Comparison of ENCODE assay signal across 8 cellular contexts in the genomic region with DNA sequence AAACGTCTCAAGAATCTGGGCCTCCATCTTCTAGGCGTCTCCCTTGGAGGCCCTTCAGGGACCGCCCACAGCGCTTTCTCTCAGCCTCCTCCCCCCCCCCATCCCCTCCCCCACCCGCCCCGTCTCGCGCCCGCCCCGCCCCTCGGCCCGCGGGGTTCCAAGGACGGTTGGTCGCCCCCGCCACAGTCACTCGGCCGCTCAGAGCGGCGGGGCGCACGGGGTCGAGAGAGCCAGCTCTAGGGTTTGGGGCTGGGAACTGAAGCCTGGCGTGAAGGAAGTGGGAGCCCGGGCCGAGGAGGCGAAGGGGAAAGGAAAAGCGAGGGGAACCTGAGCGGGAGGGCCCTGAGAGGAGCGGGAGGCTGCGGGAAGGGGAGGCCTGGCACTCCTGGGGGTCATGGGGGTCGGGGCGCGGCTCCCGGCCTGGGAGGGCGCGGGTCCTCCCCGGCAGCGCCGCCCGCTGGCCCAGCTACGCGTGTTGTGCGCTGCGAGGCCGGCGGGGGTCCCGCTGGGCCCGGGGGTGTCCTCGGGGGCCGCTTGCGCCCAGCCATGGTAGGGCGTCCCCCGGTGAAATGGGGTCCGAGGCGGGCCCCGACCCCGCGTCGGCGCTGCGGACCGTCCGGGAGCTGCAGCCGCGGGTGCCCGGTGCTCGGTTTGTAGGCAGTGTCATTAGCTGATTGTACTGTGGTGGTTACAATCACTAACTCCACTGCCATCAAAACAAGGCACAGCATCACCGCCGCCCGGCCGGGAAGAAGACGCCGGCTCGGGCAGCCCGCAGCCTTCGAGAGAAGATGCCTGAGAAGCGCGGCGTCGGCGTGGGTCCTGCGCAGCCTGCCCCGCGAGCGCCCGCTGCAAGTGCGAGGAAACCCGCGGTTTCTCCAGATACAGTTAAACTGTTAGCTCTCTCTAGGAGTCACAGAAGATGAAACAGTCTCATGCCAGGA. TPM values are rescaled to one million over a fixed set of nuclear protein-coding genes. Genes with fewer than 3 reads are reported as not detected.
DNase-seq lines count a peak whose midpoint lies in the region; ATAC-seq lines count a peak whose summit lies in the region.

TSS of gene BTG4 (minus strand) at position 91 of the 944 bp plus-strand sequence. CDS start 13,610 bp downstream, outside the sequence.

- no peak within 1 kb of the TSS for H3K27ac Mint-ChIP-seq in CD4-positive, alpha-beta memory T cell
- H3K27ac Mint-ChIP-seq in IgD-negative memory B cell: no peak within 1 kb of the TSS
- H3K27ac Mint-ChIP-seq in activated naive CD8-positive, alpha-beta T cell treated with anti-CD3 and anti-CD28 coated beads, Interleukin-2, amount 50 U/mL, for 24 hours: no peak within 1 kb of the TSS

- H3K36me3 ChIP-seq in CD4-positive, alpha-beta memory T cell (ENCODE audit: insufficient read depth, low read length): no peaks in the 10 kb centered on the region
- H3K36me3 ChIP-seq in iPS-18a (ENCODE audit: control insufficient read depth, low read depth, low read length): no peaks in the 10 kb centered on the region

- peak within 1 kb of the TSS; percentile 19 to 71 (median 51) for H3K4me3 Mint-ChIP-seq in CD4-positive, alpha-beta memory T cell
- peak within 1 kb of the TSS; percentile 30 to 81 (median 50) for H3K4me3 Mint-ChIP-seq in IgD-negative memory B cell
- peak within 1 kb of the TSS; percentile 73 for H3K4me3 Mint-ChIP-seq in activated naive CD8-positive, alpha-beta T cell treated with anti-CD3 and anti-CD28 coated beads, Interleukin-2, amount 50 U/mL, for 24 hours

- no peak within 1 kb of the TSS for H3K9ac ChIP-seq in iPS-18a (ENCODE audit: low read length)

- no peak within 1 kb of the TSS for H3K27ac ChIP-seq in CD4-positive, alpha-beta memory T cell (ENCODE audit: low read depth, low read length)
- H3K27ac ChIP-seq in iPS-18a (ENCODE audit: low read length): no peak within 1 kb of the TSS

- no peaks in the 10 kb centered on the region for H3K9me3 ChIP-seq in CD4-positive, alpha-beta memory T cell (ENCODE audit: control insufficient read depth in 1 of 2, low read length in 2 of 2)
- no peaks in the 10 kb centered on the region for H3K9me3 ChIP-seq in iPS-18a (ENCODE audit: control insufficient read depth, low read depth, low read length)

- peaks cover 8% of the 10 kb centered on the region for H3K4me1 ChIP-seq in CD4-positive, alpha-beta memory T cell (ENCODE audit: insufficient read depth, low read length)
- peaks cover 7% of the 10 kb centered on the region for H3K4me1 ChIP-seq in iPS-18a (ENCODE audit: control insufficient read depth, low read depth, low read length)

- intact Hi-C loops in CD4-positive, alpha-beta memory T cell (cut with micrococcal nuclease): no loop called here

- H3K27me3 Mint-ChIP-seq in CD4-positive, alpha-beta memory T cell: peaks cover 25 to 41% of the 10 kb centered on the region in 2 donors
- peaks cover 25% of the 10 kb centered on the region for H3K27me3 Mint-ChIP-seq in IgD-negative memory B cell
- peaks cover 48% of the 10 kb centered on the region for H3K27me3 Mint-ChIP-seq in activated naive CD8-positive, alpha-beta T cell treated with anti-CD3 and anti-CD28 coated beads, Interleukin-2, amount 50 U/mL, for 24 hours

- peaks cover 4 to 16% (median 9%) of the 10 kb centered on the region in 4 donors for H3K4me1 Mint-ChIP-seq in CD4-positive, alpha-beta memory T cell
- H3K4me1 Mint-ChIP-seq in IgD-negative memory B cell: peaks cover 0 to 12% (median 4%) of the 10 kb centered on the region in 3 donors
- H3K4me1 Mint-ChIP-seq in activated naive CD8-positive, alpha-beta T cell treated with anti-CD3 and anti-CD28 coated beads, Interleukin-2, amount 50 U/mL, for 24 hours: peaks cover 18% of the 10 kb centered on the region

- ATAC-seq in activated naive CD8-positive, alpha-beta T cell treated with anti-CD3 and anti-CD28 coated beads, Interleukin-2, amount 50 U/mL, for 24 hours: peak; percentile 60
- ATAC-seq in GM21423 (IDR thresholded peaks at IDR 0.05; ENCODE audit: unreplicated experiment) (no peak), HG03196 (IDR thresholded peaks at IDR 0.05; ENCODE audit: unreplicated experiment) (no peak), HG03108 (IDR thresholded peaks at IDR 0.05; ENCODE audit: unreplicated experiment) (no peak)

- peak in 2 of 5 donors; percentile 13 to 14 for DNase-seq in CD4-positive, alpha-beta memory T cell
- DNase-seq in activated naive CD8-positive, alpha-beta T cell treated with anti-CD3 and anti-CD28 coated beads, Interleukin-2, amount 50 U/mL, for 24 hours: peak; percentile 40
- DNase-seq in stimulated activated CD8-positive, alpha-beta memory T cell treated with anti-CD3 and anti-CD28 coated beads, Interleukin-4, amount 100 ng/mL, for 48 hours: peak; percentile 51

- H3K36me3 Mint-ChIP-seq in CD4-positive, alpha-beta memory T cell: peaks cover 0 to 4% of the 10 kb centered on the region in 2 donors
- peaks cover 2% of the 10 kb centered on the region for H3K36me3 Mint-ChIP-seq in IgD-negative memory B cell
- peaks cover 2% of the 10 kb centered on the region for H3K36me3 Mint-ChIP-seq in activated naive CD8-positive, alpha-beta T cell treated with anti-CD3 and anti-CD28 coated beads, Interleukin-2, amount 50 U/mL, for 24 hours (ENCODE audit: low read depth)

- CTCF ChIA-PET in CD4-positive, alpha-beta memory T cell (lab: Charles Lee; ENCODE audit: partially characterized antibody): no interaction called here

- H3K4me3 ChIP-seq in CD4-positive, alpha-beta memory T cell (ENCODE audit: low read length in 2 of 2): no peak within 1 kb of the TSS
- H3K4me3 ChIP-seq in iPS-18a (ENCODE audit: low read length): peak within 1 kb of the TSS; percentile 54

- POLR2A ChIA-PET in CD4-positive, alpha-beta memory T cell (lab: Charles Lee; ENCODE audit: partially characterized antibody): interaction anchor here (0.6 kb wide), 1 partner anchor 276 kb away, joined by 4 read pairs; no protein-coding TSS in a partner anchor

- H3K9me3 Mint-ChIP-seq in CD4-positive, alpha-beta memory T cell: no peaks in the 10 kb centered on the region
- no peaks in the 10 kb centered on the region for H3K9me3 Mint-ChIP-seq in IgD-negative memory B cell
- no peaks in the 10 kb centered on the region for H3K9me3 Mint-ChIP-seq in activated naive CD8-positive, alpha-beta T cell treated with anti-CD3 and anti-CD28 coated beads, Interleukin-2, amount 50 U/mL, for 24 hours

- H3K27me3 ChIP-seq in CD4-positive, alpha-beta memory T cell (ENCODE audit: insufficient read depth, low read length): peaks cover 21% of the 10 kb centered on the region
- peaks cover 49% of the 10 kb centered on the region for H3K27me3 ChIP-seq in iPS-18a (ENCODE audit: control insufficient read depth, insufficient read depth, low read length)

RNA-seq across cellular contexts. Expression of gene BTG4, which starts in this region (rescaled TPM):
- not detected for total RNA-seq in CD4-positive, alpha-beta memory T cell
- not detected for polyA plus RNA-seq in CD4-positive, alpha-beta memory T cell
- polyA plus RNA-seq in IgD-negative memory B cell: not detected
